ENCODE assay signal across 1 cellular context in the genomic region with DNA sequence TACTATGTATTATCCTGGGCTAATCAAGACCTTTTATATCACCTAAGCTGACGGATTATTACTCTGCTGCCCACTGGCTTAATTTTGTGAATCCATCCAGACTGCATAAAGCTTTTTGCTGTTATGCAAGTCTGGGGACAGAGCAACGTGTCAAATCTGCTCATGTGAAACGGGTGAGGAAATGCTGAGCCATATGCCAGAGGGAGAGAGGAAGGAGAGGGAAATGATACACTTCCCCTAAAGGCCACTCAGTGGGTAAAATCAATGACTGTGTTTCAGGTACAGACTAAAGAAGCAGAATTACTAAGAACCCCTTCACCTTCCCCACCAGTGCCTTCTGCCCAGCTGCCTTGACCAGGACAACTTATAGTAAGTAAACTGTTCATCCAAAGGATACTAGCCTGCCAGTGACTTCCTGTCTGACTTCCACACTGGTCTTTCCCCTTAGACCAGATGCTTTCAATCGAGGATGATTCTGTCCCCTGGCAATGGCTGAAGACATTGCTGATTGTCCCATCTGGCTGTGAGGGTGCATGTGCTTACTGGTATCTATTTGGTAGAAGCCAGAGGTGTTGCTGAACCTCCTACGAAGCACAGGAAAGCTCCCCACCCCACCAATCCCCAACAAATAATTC.
TF ChIP-seq lines count a peak whose summit lies in the region.

No MANE protein-coding gene starts in this region.

TF ChIP-seq in endothelial cell of umbilical vein, 7 proteins besides CTCF, POLR2A, EP300 and RAD21:
- TF ChIP-seq, protein P1, sequence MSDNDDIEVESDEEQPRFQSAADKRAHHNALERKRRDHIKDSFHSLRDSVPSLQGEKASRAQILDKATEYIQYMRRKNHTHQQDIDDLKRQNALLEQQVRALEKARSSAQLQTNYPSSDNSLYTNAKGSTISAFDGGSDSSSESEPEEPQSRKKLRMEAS (IDR thresholded peaks at IDR 0.05; ENCODE audit: insufficient read depth, insufficient read length) = peak; percentile 45
- TF ChIP-seq MYC (IDR thresholded peaks at IDR 0.05; ENCODE audit: low read depth, low read length) = peak; percentile 72
- no peak for TF ChIP-seq EZH2 (IDR thresholded peaks at IDR 0.05; ENCODE audit: borderline replicate concordance, low read depth, low read length, severe bottlenecking)
- peak; percentile 80 for TF ChIP-seq GATA2 (IDR thresholded peaks at IDR 0.05; ENCODE audit: insufficient read depth, insufficient read length, low read depth, low read length)
- TF ChIP-seq POLR2AphosphoS5 (IDR thresholded peaks at IDR 0.05; ENCODE audit: insufficient read depth, low read depth, low read length) = peak; percentile 96
- TF ChIP-seq FOS (IDR thresholded peaks at IDR 0.05; ENCODE audit: borderline replicate concordance, insufficient read depth, low read length) = peak; percentile 95
- peak; percentile 85 for TF ChIP-seq JUN (IDR thresholded peaks at IDR 0.05; ENCODE audit: borderline replicate concordance, insufficient read depth, insufficient read length, low read depth)
TF ChIP-seq in endothelial cell of umbilical vein: peak in this region for 6.
